Comparison of ENCODE assay signal across 28 cellular contexts in genomic region chr18:38047820-38048219, GRCh38.
DNase-seq lines count a peak whose midpoint lies in the region; ATAC-seq, FAIRE-seq and TF ChIP-seq lines count a peak whose summit lies in the region.
"Had no signal": no experiment of that assay in that cellular context is flagged by ENCODE, and none has a peak within 500 bp of the region (broad histone marks: within the 10 kb centered on the region; RNA-seq: fewer than 3 reads in every experiment).

No MANE protein-coding gene starts in this region.

- H3K27me3 ChIP-seq in GM12878 (replicated peaks in 1 of 2; ENCODE audit: control insufficient read depth in 2 of 2, insufficient read depth in 2 of 2, low read length in 1 of 2) (no peaks in the 10 kb centered on the region), neural progenitor cell (no peaks in the 10 kb centered on the region), A673 (replicated peaks; ENCODE audit: insufficient read depth, low read depth, low read length, poor library complexity) (no peaks in the 10 kb centered on the region), right atrium auricular region (no peaks in the 10 kb centered on the region)
- H3K27me3 ChIP-seq: BLaER1 treated with 17β-estradiol and CSF1 and Interleukin-3, amounts not matched to agents 10 nM and 100 nM had no signal

- no peaks in the 10 kb centered on the region for H3K9me3 ChIP-seq in GM12878 (replicated peaks; ENCODE audit: control insufficient read depth, insufficient read depth, low read length)
- no peaks in the 10 kb centered on the region for H3K9me3 ChIP-seq in neural progenitor cell (ENCODE audit: low read depth)
- no peaks in the 10 kb centered on the region for H3K9me3 ChIP-seq in A673 (ENCODE audit: low read depth, low read length, poor library complexity, severe bottlenecking)
- H3K9me3 ChIP-seq in right atrium auricular region: no peaks in the 10 kb centered on the region
- H3K9me3 ChIP-seq: BLaER1 treated with 17β-estradiol and CSF1 and Interleukin-3, amounts not matched to agents 10 nM and 100 nM; thoracic aorta had no signal

- ATAC-seq in GM12878: no peak
- ATAC-seq: sciatic nerve; stimulated activated naive CD8-positive, alpha-beta T cell treated with anti-CD3 and anti-CD28 coated beads, Interleukin-15, Interleukin-2, amounts not matched to agents 100 U/mL and 50 U/mL, for 24 hours; T-helper 17 cell had no signal

- H3K4me2 ChIP-seq in GM12878 (ENCODE audit: control insufficient read depth, insufficient read depth): no peak overlapping the region
- H3K4me2 ChIP-seq in neural progenitor cell: no peak overlapping the region
- H3K4me2 ChIP-seq: BLaER1 treated with 17β-estradiol and CSF1 and Interleukin-3, amounts not matched to agents 10 nM and 100 nM had no signal

- BruUV-seq in GM12878 (replicated peaks; lab: Mats Ljungman, UMichigan): no TSS peak
- BruUV-seq in A673 (replicated peaks; lab: Mats Ljungman, UMichigan): no TSS peak

- DNase-seq in NCI-H524 (lab: John Stamatoyannopoulos, UW) (peak; percentile 20 to 44), NCI-H524 treated with DMSO at 0.1 percent for 48 hours (lab: John Stamatoyannopoulos, UW) (no peak), LNCaP clone FGC (ENCODE audit: low read depth) (no peak), GM12878 (ENCODE audit: low read depth, low spot score) (no peak), neural progenitor cell (ENCODE audit: low spot score) (no peak), A673 (ENCODE audit: low spot score) (no peak), right atrium auricular region (ENCODE audit: low spot score) (no peak)
- DNase-seq in activated CD8-positive, alpha-beta memory T cell treated with anti-CD3 and anti-CD28 coated beads, Interleukin-2, amount 50 U/mL, for 4 hours: no peak
- DNase-seq: activated CD4-positive, alpha-beta T cell treated with anti-CD3 and anti-CD28 coated beads, Interleukin-2, amount 50 U/mL, for 1 hour; activated naive CD4-positive, alpha-beta T cell treated with anti-CD3 and anti-CD28 coated beads, Interleukin-2, amount 50 U/mL, for 16 hours; amygdala; Calu3; Karpas-422; NCI-H1105; NCI-H2081; posterior cingulate gyrus; RPMI8226; stimulated activated naive CD8-positive, alpha-beta T cell treated with anti-CD3 and anti-CD28 coated beads, Interleukin-15, Interleukin-2, amounts not matched to agents 100 U/mL and 50 U/mL, for 24 hours; T-helper 17 cell had no signal

- TF ChIP-seq EP300 in GM12878 (IDR thresholded peaks at IDR 0.05; ENCODE audit: borderline replicate concordance in 1 of 2, control insufficient read depth in 1 of 2, low read depth in 2 of 2, low read length in 2 of 2): no peak

- peaks cover 5% of the 10 kb centered on the region for H3K4me1 Mint-ChIP-seq in neural progenitor cell
- H3K4me1 Mint-ChIP-seq: neural crest cell, T-helper 17 cell had no signal

- H2AFZ ChIP-seq in GM12878 (ENCODE audit: control insufficient read depth, low read depth, low read length) (no peak overlapping the region), neural progenitor cell (replicated peaks) (no peak overlapping the region)

- H3K9me3 Mint-ChIP-seq in neural progenitor cell: no peaks in the 10 kb centered on the region
- H3K9me3 Mint-ChIP-seq: activated T-helper 1 cell treated with anti-CD3 and anti-CD28 coated beads, Interleukin-12 subunit alpha, Interleukin-12 subunit beta, Interleukin-2, Interleukin-4 antibody, amounts not matched to agents 30 ng/mL and 10 ng/mL and 1 ng/mL, durations not matched to agents 14 hours and 24 hours and 36 hours; neural crest cell had no signal

- TF ChIP-seq POLR2A in GM12878 (IDR thresholded peaks at IDR 0.05; ENCODE audit: low read depth, low read length): no peak

- no peaks in the 10 kb centered on the region for H4K20me1 ChIP-seq in GM12878 (ENCODE audit: control insufficient read depth, insufficient read depth)
- H4K20me1 ChIP-seq in neural progenitor cell (ENCODE audit: low read depth): no peaks in the 10 kb centered on the region
- H4K20me1 ChIP-seq: BLaER1 treated with 17β-estradiol and CSF1 and Interleukin-3, amounts not matched to agents 10 nM and 100 nM had no signal

- no peak overlapping the region for H3K27ac Mint-ChIP-seq in neural progenitor cell
- H3K27ac Mint-ChIP-seq: activated T-helper 1 cell treated with anti-CD3 and anti-CD28 coated beads, Interleukin-12 subunit alpha, Interleukin-12 subunit beta, Interleukin-2, Interleukin-4 antibody, amounts not matched to agents 30 ng/mL and 10 ng/mL and 1 ng/mL, durations not matched to agents 14 hours and 24 hours and 36 hours; T-helper 17 cell had no signal

- RAD21 ChIA-PET in GM12878 (lab: Charles Lee; ENCODE audit: unreplicated experiment): no interaction called here

- TF ChIP-seq CTCF in LNCaP clone FGC (IDR thresholded peaks at IDR 0.05; ENCODE audit: control insufficient read depth, extremely low read depth, insufficient read depth): peak; percentile 18; the same call in 1 of the 2 replicates
- no peak; a peak in 1 of 6 replicates for TF ChIP-seq CTCF in GM12878 (IDR thresholded peaks at IDR 0.05 in 2 of 3, conservative IDR thresholded peaks at IDR 0.05 in 1 of 3; ENCODE audit: control insufficient read depth in 2 of 3, extremely low read depth in 1 of 3, insufficient read depth in 1 of 3, low read depth in 3 of 3, low read length in 3 of 3)
- peak; percentile 49 for TF ChIP-seq CTCF in neural progenitor cell (IDR thresholded peaks at IDR 0.05)
- TF ChIP-seq CTCF in A673 (conservative IDR thresholded peaks at IDR 0.05; ENCODE audit: low read depth, low read length): no peak
- no peak for TF ChIP-seq CTCF in right atrium auricular region (IDR thresholded peaks at IDR 0.05)

- TF ChIP-seq RAD21 in GM12878 (IDR thresholded peaks at IDR 0.05; ENCODE audit: insufficient read depth, low read depth, low read length): peak; percentile 31; the same call in 1 of the 2 replicates

- H3K36me3 ChIP-seq in GM12878 (ENCODE audit: control insufficient read depth in 2 of 2, insufficient read depth in 2 of 2, low read length in 1 of 2) (no peaks in the 10 kb centered on the region), neural progenitor cell (no peaks in the 10 kb centered on the region), A673 (ENCODE audit: insufficient read depth, low read length, poor library complexity, severe bottlenecking) (no peaks in the 10 kb centered on the region), right atrium auricular region (no peaks in the 10 kb centered on the region)
- H3K36me3 ChIP-seq: BLaER1 treated with 17β-estradiol and CSF1 and Interleukin-3, amounts not matched to agents 10 nM and 100 nM; thoracic aorta had no signal

- peaks cover 2% of the 10 kb centered on the region for H3K27me3 Mint-ChIP-seq in neural progenitor cell (ENCODE audit: insufficient read depth, low read depth)
- H3K27me3 Mint-ChIP-seq: T-helper 17 cell had no signal

- no peaks in the 10 kb centered on the region for H3K36me3 Mint-ChIP-seq in neural progenitor cell

- no peak for FAIRE-seq in GM12878 (lab: Jason Lieb, UNC)
- FAIRE-seq: GM18507, H54 had no signal

- H3K4me1 ChIP-seq in GM12878 (ENCODE audit: control insufficient read depth, insufficient read depth, low read length) (no peaks in the 10 kb centered on the region), neural progenitor cell (no peaks in the 10 kb centered on the region), A673 (ENCODE audit: insufficient read depth, low read length, poor library complexity, severe bottlenecking) (no peaks in the 10 kb centered on the region), right atrium auricular region (no peaks in the 10 kb centered on the region)
- H3K4me1 ChIP-seq: BLaER1 treated with 17β-estradiol and CSF1 and Interleukin-3, amounts not matched to agents 10 nM and 100 nM had no signal

- no peak overlapping the region for H3K9ac ChIP-seq in GM12878 (ENCODE audit: control insufficient read depth, insufficient read depth, low read length)
- H3K9ac ChIP-seq in neural progenitor cell: no peak overlapping the region
- H3K9ac ChIP-seq: BLaER1 treated with 17β-estradiol and CSF1 and Interleukin-3, amounts not matched to agents 10 nM and 100 nM had no signal

- H3K79me2 ChIP-seq in GM12878 (ENCODE audit: control insufficient read depth, insufficient read depth, low read length): no peaks in the 10 kb centered on the region
- no peaks in the 10 kb centered on the region for H3K79me2 ChIP-seq in neural progenitor cell (ENCODE audit: low read depth)

- POLR2A ChIA-PET in GM12878 (lab: Charles Lee) (no interaction called here), A673 (lab: Charles Lee; ENCODE audit: low non-redundant PET) (no interaction called here)

- H3F3A ChIP-seq in neural progenitor cell (ENCODE audit: low read depth): no peaks in the 10 kb centered on the region

- intact Hi-C loops in GM12878 (cut with micrococcal nuclease; ENCODE audit: unreplicated experiment): no loop called here
- intact Hi-C loops in A673 (cut with micrococcal nuclease; ENCODE audit: unreplicated experiment): no loop called here

- H3K4me3 ChIP-seq in LNCaP clone FGC (ENCODE audit: low read depth, low read length): no peak overlapping the region
- no peak overlapping the region for H3K4me3 ChIP-seq in GM12878
- no peak overlapping the region for H3K4me3 ChIP-seq in neural progenitor cell
- H3K4me3 ChIP-seq in A673 (ENCODE audit: low read depth, low read length, poor library complexity, severe bottlenecking): no peak overlapping the region
- H3K4me3 ChIP-seq in right atrium auricular region: no peak overlapping the region
- H3K4me3 ChIP-seq: BLaER1 treated with 17β-estradiol and CSF1 and Interleukin-3, amounts not matched to agents 10 nM and 100 nM; coronary artery; thoracic aorta had no signal

- H3K27ac ChIP-seq in GM12878 (ENCODE audit: control insufficient read depth, insufficient read depth) (no peak overlapping the region), neural progenitor cell (no peak overlapping the region), A673 (ENCODE audit: low read depth, low read length, poor library complexity, severe bottlenecking) (no peak overlapping the region), right atrium auricular region (no peak overlapping the region)
- H3K27ac ChIP-seq: BLaER1 treated with 17β-estradiol and CSF1 and Interleukin-3, amounts not matched to agents 10 nM and 100 nM; coronary artery; HL-60; thoracic aorta had no signal

- in situ Hi-C loops in GM12878 (cut with MboI): no loop called here

- no peak overlapping the region for H3K4me3 Mint-ChIP-seq in neural progenitor cell
- H3K4me3 Mint-ChIP-seq: activated T-helper 1 cell treated with anti-CD3 and anti-CD28 coated beads, Interleukin-12 subunit alpha, Interleukin-12 subunit beta, Interleukin-2, Interleukin-4 antibody, amounts not matched to agents 30 ng/mL and 10 ng/mL and 1 ng/mL, durations not matched to agents 14 hours and 24 hours and 36 hours; neural crest cell; T-helper 17 cell had no signal

- CTCF ChIA-PET in GM12878 (lab: Yijun Ruan, JAX) (no interaction called here), A673 (lab: Charles Lee) (no interaction called here)

- WGBS in GM12878 (ENCODE audit: insufficient coverage, insufficient replicate concordance, low lambda C conversion rate, missing lambda C conversion rate): 17% methylated on average over 3 of the region's 3 CpGs

- SMC1A ChIA-PET in GM12878 (lab: Charles Lee; ENCODE audit: uncharacterized antibody, unreplicated experiment): no interaction called here

TF ChIP-seq in GM12878, 131 proteins besides CTCF, POLR2A, EP300 and RAD21 (continues in another document):
- TF ChIP-seq MYB (IDR thresholded peaks at IDR 0.05; ENCODE audit: borderline replicate concordance, low read depth, low read length): no peak
- TF ChIP-seq NBN (IDR thresholded peaks at IDR 0.05): no peak
- no peak for TF ChIP-seq ASH2L (IDR thresholded peaks at IDR 0.05; ENCODE audit: borderline replicate concordance, low read depth)

Comparison
In these comparisons a context has a peak if more than half of its experiments do, and no peak if none do; other contexts are left out.
1. DNase-seq: peak in NCI-H524 (2 of 2); none in NCI-H524 treated with DMSO at 0.1 percent for 48 hours (single experiment), LNCaP clone FGC (single experiment), GM12878 (single experiment), neural progenitor cell (single experiment), A673 (single experiment), right atrium auricular region (single experiment) and activated CD8-positive, alpha-beta memory T cell treated with anti-CD3 and anti-CD28 coated beads, Interleukin-2, amount 50 U/mL, for 4 hours (single experiment).
2. CTCF ChIP-seq: peak in LNCaP clone FGC (single experiment) and neural progenitor cell (single experiment); none in GM12878 (0 of 3), A673 (single experiment) and right atrium auricular region (0 of 2).